Comparison of ENCODE assay signal across 8 cellular contexts in genomic region chr16:1612320-1613111, GRCh38. TPM values are rescaled to one million over a fixed set of nuclear protein-coding genes. Genes with fewer than 3 reads are reported as not detected.
A peak's percentile ranks its signal among the peaks of the same experiment; 100 is the strongest.
DNase-seq lines count a peak whose midpoint lies in the region; ATAC-seq and TF ChIP-seq lines count a peak whose summit lies in the region.

A gene with protein sequence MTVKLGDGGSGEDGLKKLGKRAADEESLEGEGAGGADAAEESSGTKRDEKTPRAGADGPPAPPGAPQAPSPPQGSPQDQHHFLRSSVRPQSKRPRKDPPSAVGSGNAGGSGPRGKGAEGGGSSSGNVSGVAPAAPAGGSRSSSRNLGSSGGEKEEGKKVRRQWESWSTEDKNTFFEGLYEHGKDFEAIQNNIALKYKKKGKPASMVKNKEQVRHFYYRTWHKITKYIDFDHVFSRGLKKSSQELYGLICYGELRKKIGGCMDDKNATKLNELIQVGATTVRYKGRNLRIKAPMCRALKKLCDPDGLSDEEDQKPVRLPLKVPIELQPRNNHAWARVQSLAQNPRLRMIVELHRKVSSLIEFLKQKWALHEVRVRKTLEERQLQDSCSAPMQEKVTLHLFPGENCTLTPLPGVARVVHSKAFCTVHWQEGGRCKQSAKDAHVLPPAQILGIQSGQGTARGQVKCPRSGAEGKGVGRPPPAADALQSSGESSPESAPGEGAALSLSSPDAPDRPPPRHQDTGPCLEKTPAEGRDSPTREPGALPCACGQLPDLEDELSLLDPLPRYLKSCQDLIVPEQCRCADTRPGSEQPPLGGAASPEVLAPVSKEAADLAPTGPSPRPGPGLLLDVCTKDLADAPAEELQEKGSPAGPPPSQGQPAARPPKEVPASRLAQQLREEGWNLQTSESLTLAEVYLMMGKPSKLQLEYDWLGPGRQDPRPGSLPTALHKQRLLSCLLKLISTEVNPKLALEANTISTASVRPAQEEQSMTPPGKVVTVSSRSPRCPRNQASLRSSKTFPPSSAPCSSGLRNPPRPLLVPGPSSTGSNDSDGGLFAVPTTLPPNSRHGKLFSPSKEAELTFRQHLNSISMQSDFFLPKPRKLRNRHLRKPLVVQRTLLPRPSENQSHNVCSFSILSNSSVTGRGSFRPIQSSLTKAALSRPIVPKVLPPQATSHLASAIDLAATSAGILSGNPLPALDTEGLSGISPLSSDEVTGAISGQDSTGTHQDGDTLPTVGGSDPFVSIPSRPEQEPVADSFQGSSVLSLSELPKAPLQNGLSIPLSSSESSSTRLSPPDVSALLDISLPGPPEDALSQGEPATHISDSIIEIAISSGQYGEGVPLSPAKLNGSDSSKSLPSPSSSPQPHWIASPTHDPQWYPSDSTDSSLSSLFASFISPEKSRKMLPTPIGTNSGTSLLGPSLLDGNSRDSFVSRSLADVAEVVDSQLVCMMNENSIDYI (N-terminal part only) (plus strand): TSS chr16:1612360. CDS start chr16:1614640, 2,280 bp downstream.

- CTCF ChIA-PET in T-cell (lab: Charles Lee) = interaction anchor here in 1 of 2 donors (1.1 kb wide), 1 partner anchor 94 kb away, joined by 6 read pairs; the partner anchor contains the start of gene MAPK8IP3

- H3K4me3 Mint-ChIP-seq in T-cell (peak within 1 kb of the TSS; percentile 84 to 86 (median 86)), endodermal cell (peak within 1 kb of the TSS; percentile 79)

- H3K27ac Mint-ChIP-seq in T-cell = peak within 1 kb of the TSS; percentile 89 to 98
- peak within 1 kb of the TSS; percentile 97 for H3K27ac Mint-ChIP-seq in endodermal cell

- 0% methylated on average over 29 to 101 of the region's 101 CpGs for WGBS in endodermal cell (ENCODE audit: insufficient coverage in 1 of 2, insufficient read length in 1 of 2), 2 experiments
- WGBS in aorta, 2 donors = 1% methylated on average over 77 to 101 of the region's 101 CpGs

- peaks cover 19% of the 10 kb centered on the region for H3K36me3 Mint-ChIP-seq in T-cell
- H3K36me3 Mint-ChIP-seq in endodermal cell (ENCODE audit: low read depth) = peaks cover 17% of the 10 kb centered on the region

- intact Hi-C loops in aorta (cut with DNase I) = loop anchor here in 1 of 2 donors (1.0 to 10.0 kb wide), 5 partner anchors 62 to 135 kb away; partner anchors contain the start of genes CLCN7, JPT2 and MAPK8IP3

- H3K4me3 ChIP-seq in GM12865 (ENCODE audit: low read depth, low read length) (peak within 1 kb of the TSS; percentile 71), endodermal cell (ENCODE audit: low read length) (peak within 1 kb of the TSS; percentile 95), muscle layer of duodenum (ENCODE audit: low read depth in 1 of 2, low read length in 2 of 2) (peak within 1 kb of the TSS; percentile 66 to 88), aorta (ENCODE audit: low read length in 2 of 2) (peak within 1 kb of the TSS; percentile 88 to 94)

- peak within 1 kb of the TSS; percentile 76 for H3K9ac ChIP-seq in endodermal cell (ENCODE audit: extremely low read depth, low read length, poor library complexity, severe bottlenecking)

- peaks cover 4% of the 10 kb centered on the region for H3K4me1 ChIP-seq in endodermal cell (ENCODE audit: control insufficient read depth, insufficient read depth, low read length)
- peaks cover 8 to 39% of the 10 kb centered on the region in 2 donors for H3K4me1 ChIP-seq in muscle layer of duodenum (ENCODE audit: control insufficient read depth in 1 of 2, insufficient read depth in 2 of 2, low read length in 2 of 2)
- peaks cover 2 to 9% of the 10 kb centered on the region in 2 donors for H3K4me1 ChIP-seq in aorta (ENCODE audit: control insufficient read depth in 1 of 2, insufficient read depth in 2 of 2, low read length in 2 of 2)

- H3K27me3 ChIP-seq in endodermal cell (ENCODE audit: control insufficient read depth, insufficient read depth, low read length, poor library complexity, severe bottlenecking) (peaks cover 9% of the 10 kb centered on the region), muscle layer of duodenum (ENCODE audit: low read depth, low read length) (no peaks in the 10 kb centered on the region), aorta (ENCODE audit: control insufficient read depth in 1 of 2, insufficient read depth in 2 of 2, low read length in 1 of 2) (no peaks in the 10 kb centered on the region)

- peak within 1 kb of the TSS; percentile 71 for H3K27ac ChIP-seq in endodermal cell (ENCODE audit: low read depth, low read length)
- peak within 1 kb of the TSS; percentile 45 for H3K27ac ChIP-seq in muscle layer of duodenum (ENCODE audit: low read length)
- H3K27ac ChIP-seq in aorta (ENCODE audit: low read depth in 1 of 2, low read length in 2 of 2) = peak within 1 kb of the TSS; percentile 18 to 58

- peaks cover 26 to 40% (median 37%) of the 10 kb centered on the region in 3 donors for H3K4me1 Mint-ChIP-seq in T-cell
- H3K4me1 Mint-ChIP-seq in endodermal cell = peaks cover 24% of the 10 kb centered on the region

- no peak for TF ChIP-seq CTCF in GM12865 (IDR thresholded peaks at IDR 0.05; ENCODE audit: insufficient read depth, low read depth, low read length, missing control alignments)
- no peak for TF ChIP-seq CTCF in endodermal cell (conservative IDR thresholded peaks at IDR 0.05)

- ATAC-seq in HG02943 (IDR thresholded peaks at IDR 0.05; ENCODE audit: low read depth, unreplicated experiment) (peak; percentile 4), T-cell (replicated peaks in 1 of 4) (peak in 2 of 4 experiments; percentile 0), aorta (ENCODE audit: low FRiP score) (no peak), GM21447 (IDR thresholded peaks at IDR 0.05; ENCODE audit: unreplicated experiment) (no peak)

- POLR2A ChIA-PET in T-cell (lab: Charles Lee) = no interaction called here

- H3K36me3 ChIP-seq in endodermal cell (ENCODE audit: control insufficient read depth, insufficient read depth, low read length) = peaks cover 10% of the 10 kb centered on the region
- H3K36me3 ChIP-seq in muscle layer of duodenum (ENCODE audit: control insufficient read depth in 1 of 2, insufficient read depth in 2 of 2, low read length in 2 of 2) = peaks cover 6 to 10% of the 10 kb centered on the region in 2 donors
- H3K36me3 ChIP-seq in aorta (ENCODE audit: control insufficient read depth in 1 of 2, insufficient read depth in 2 of 2, low read length in 1 of 2) = no peaks in the 10 kb centered on the region

- H3K9me3 ChIP-seq in endodermal cell (ENCODE audit: control insufficient read depth, low read length) = no peaks in the 10 kb centered on the region
- H3K9me3 ChIP-seq in muscle layer of duodenum (ENCODE audit: control insufficient read depth in 1 of 2, low read length in 2 of 2) = no peaks in the 10 kb centered on the region
- no peaks in the 10 kb centered on the region for H3K9me3 ChIP-seq in aorta (ENCODE audit: control insufficient read depth, low read length)

- H3K27me3 Mint-ChIP-seq in T-cell (peaks cover 0 to 5% of the 10 kb centered on the region in 2 donors), endodermal cell (ENCODE audit: insufficient read depth) (peaks cover 18% of the 10 kb centered on the region)

- DNase-seq in GM12865 (ENCODE audit: low read depth) (peak; percentile 18), T-cell (peak in 8 of 34 experiments; percentile 7 to 24 (median 12)), endodermal cell (peak; percentile 65), aorta (no peak), NCI-H774 (lab: John Stamatoyannopoulos, UW) (no peak)

- H3K9me3 Mint-ChIP-seq in T-cell = peaks cover 0 to 3% (median 0%) of the 10 kb centered on the region in 3 donors
- peaks cover 13% of the 10 kb centered on the region for H3K9me3 Mint-ChIP-seq in endodermal cell

RNA-seq across cellular contexts. Expression of the gene that starts here (rescaled TPM):
- total RNA-seq in T-cell (10 to 100 TPM; 26.4 to 36.4 (median 33.0) TPM), endodermal cell (10 to 100 TPM; 29.2 to 40.0 TPM), aorta (10 to 100 TPM; 17.3 to 24.2 TPM)
- polyA plus RNA-seq in endodermal cell (2013, experiment 1 of 2) = 22.5 TPM
- polyA plus RNA-seq in endodermal cell (2013, experiment 2 of 2) = 19.3 TPM
- polyA plus RNA-seq in aorta = 10 to 100 TPM in 1 of 2 donors, 1 to 10 TPM in 1; 2.3 to 11.5 TPM

Comparison
In these comparisons a context has a peak if more than half of its experiments do, and no peak if none do; other contexts are left out.
1. DNase-seq: peak in GM12865 (single experiment) and endodermal cell (single experiment); none in aorta (0 of 2) and NCI-H774 (single experiment).
2. Peak in every context shown above with its lines, with median percentiles within 50 percentile points of each other: H3K4me3 ChIP-seq and H3K27ac ChIP-seq.